In genomic region chr1:88936223-88936523, GRCh38 we compare ENCODE assay signal across 16 cellular contexts.
"Had no signal": no experiment of that assay in that cellular context is flagged by ENCODE, and none has a peak within 500 bp of the region (broad histone marks: within the 10 kb centered on the region; RNA-seq: fewer than 3 reads in every experiment).

No MANE protein-coding gene starts in this region.

- H3K27ac Mint-ChIP-seq: T-helper 1 cell treated with Interleukin-12 subunit alpha and Interleukin-12 subunit beta and Interleukin-4 antibody, amounts not matched to agents 30 μg/mL and 1 μg/mL, for 36 hours had no signal

- H2AFZ ChIP-seq: parathyroid adenoma had no signal

- H3K27me3 Mint-ChIP-seq: activated naive CD8-positive, alpha-beta T cell treated with anti-CD3 and anti-CD28 coated beads for 36 hours; stimulated activated naive CD8-positive, alpha-beta T cell treated with anti-CD3 and anti-CD28 coated beads, Interleukin-15, amount 100 ng/mL, for 72 hours had no signal

- H3K4me3 Mint-ChIP-seq: activated naive CD8-positive, alpha-beta T cell treated with anti-CD3 and anti-CD28 coated beads for 36 hours; stimulated activated naive CD8-positive, alpha-beta T cell treated with anti-CD3 and anti-CD28 coated beads, Interleukin-15, amount 100 ng/mL, for 72 hours; T-helper 1 cell treated with Interleukin-12 subunit alpha and Interleukin-12 subunit beta and Interleukin-4 antibody, amounts not matched to agents 30 μg/mL and 1 μg/mL, for 36 hours had no signal

- H3K79me2 ChIP-seq: parathyroid adenoma had no signal

- DNase-seq: activated CD4-positive, alpha-beta T cell treated with anti-CD3 and anti-CD28 coated beads, Interleukin-2, amount 50 U/mL, for 1 hour; activated CD4-positive, CD25-positive, alpha-beta regulatory T cell; activated effector memory CD4-positive, alpha-beta T cell treated with anti-CD3 and anti-CD28 coated beads, Interleukin-2, amount 50 U/mL, for 16 hours; activated naive CD8-positive, alpha-beta T cell treated with anti-CD3 and anti-CD28 coated beads for 36 hours; activated T-cell treated with anti-CD3 and anti-CD28 coated beads, Interleukin-2, amount 50 U/mL, for 1 hour; dorsolateral prefrontal cortex; esophagus squamous epithelium; heart left ventricle; left lung; retina; stimulated activated CD4-positive, alpha-beta T cell treated with anti-CD3 and anti-CD28 coated beads, Interleukin-4, amount 100 ng/mL, for 4 hours; stimulated activated naive CD8-positive, alpha-beta T cell treated with anti-CD3 and anti-CD28 coated beads, Interleukin-15, amount 100 ng/mL, for 72 hours; testis; uterus had no signal

- H3K27me3 ChIP-seq: dorsolateral prefrontal cortex, esophagus squamous epithelium, heart left ventricle, left lung, testis, uterus had no signal

- H3K27ac ChIP-seq: esophagus squamous epithelium, heart left ventricle, left lung, parathyroid adenoma, testis, uterus had no signal

- H3K4me1 ChIP-seq: heart left ventricle, left lung, parathyroid adenoma, testis, uterus had no signal

- H3K4me1 Mint-ChIP-seq: stimulated activated naive CD8-positive, alpha-beta T cell treated with anti-CD3 and anti-CD28 coated beads, Interleukin-15, amount 100 ng/mL, for 72 hours had no signal

- H3K9ac ChIP-seq: parathyroid adenoma had no signal

- H3K36me3 ChIP-seq: uterus had no signal

- H3K9me3 ChIP-seq: esophagus squamous epithelium, left lung, testis, uterus had no signal

- H3K4me3 ChIP-seq: dorsolateral prefrontal cortex, esophagus squamous epithelium, heart left ventricle, left lung, testis, uterus had no signal
